Comparison of ENCODE assay signal across 1 cellular context in genomic region chr9:98880311-98881015, GRCh38.
A peak's percentile ranks its signal among the peaks of the same experiment; 100 is the strongest.
TF ChIP-seq lines count a peak whose summit lies in the region.

No MANE protein-coding gene starts in this region.

TF ChIP-seq in HepG2, 621 proteins besides CTCF, POLR2A, EP300 and RAD21 (continued from another document):
- TF ChIP-seq MNT (IDR thresholded peaks at IDR 0.05), result peak; percentile 48; the same call in 1 of the 2 replicates
- TF ChIP-seq ZNF510 (CRISPR knock-in tag; IDR thresholded peaks at IDR 0.05; ENCODE audit: low read depth), result no peak
- TF ChIP-seq REL (CRISPR knock-in tag; conservative IDR thresholded peaks at IDR 0.05), result no peak
- TF ChIP-seq ARNTL (CRISPR knock-in tag; IDR thresholded peaks at IDR 0.05), result no peak
- peak; percentile 29; the same call in 1 of the 2 replicates for TF ChIP-seq THRA (CRISPR knock-in tag; IDR thresholded peaks at IDR 0.05; ENCODE audit: borderline replicate concordance)
- TF ChIP-seq SAFB2 (CRISPR knock-in tag; IDR thresholded peaks at IDR 0.05; ENCODE audit: borderline replicate concordance, low read depth), result no peak
